In the genomic region with DNA sequence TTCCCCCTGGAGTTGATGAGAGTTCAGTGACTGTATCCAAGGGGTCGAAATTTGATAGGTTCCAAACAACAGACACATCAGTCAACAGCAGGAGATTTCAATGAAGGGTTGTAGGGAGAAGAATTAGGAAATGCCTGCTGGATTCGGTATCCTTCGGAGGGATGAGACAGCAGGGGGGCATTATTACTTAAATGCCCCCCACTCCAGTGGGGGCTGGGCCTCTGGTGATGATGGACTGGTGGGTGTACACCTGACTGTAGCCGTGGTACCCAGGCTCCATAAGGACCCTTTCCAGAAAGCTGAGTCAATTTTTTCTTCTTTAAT, we compare ENCODE assay signal across 9 cellular contexts. TPM values are rescaled to one million over a fixed set of nuclear protein-coding genes. Genes with fewer than 3 reads are reported as not detected.
DNase-seq lines count a peak whose midpoint lies in the region; ATAC-seq and TF ChIP-seq lines count a peak whose summit lies in the region.
"Had no signal": no experiment of that assay in that cellular context is flagged by ENCODE, and none has a peak within 500 bp of the region (broad histone marks: within the 10 kb centered on the region; RNA-seq: fewer than 3 reads in every experiment).

No MANE protein-coding gene starts in this region.

- peaks cover 59% of the 10 kb centered on the region for H3K4me1 ChIP-seq in psoas muscle

- H3K4me3 ChIP-seq in psoas muscle: no peak overlapping the region
- H3K4me3 ChIP-seq: pancreas had no signal

- peak in 2 of 4 donors; percentile 9 to 12 for ATAC-seq in psoas muscle
- ATAC-seq: pancreas had no signal

- WGBS in psoas muscle, 3 donors: 26 to 46% (median 31%) methylated on average over 4 of the region's 4 CpGs

- H3K36me3 ChIP-seq in psoas muscle (ENCODE audit: insufficient read depth in 1 of 2, low read depth in 1 of 2): peaks cover 0 to 13% of the 10 kb centered on the region in 2 donors
- H3K36me3 ChIP-seq: pancreas had no signal

- intact Hi-C loops in psoas muscle (cut with DNase I): loop anchor here in 1 of 2 donors (10.0 kb wide), 1 partner anchor 1380 kb away; the partner anchor contains the start of gene PCIF1

- H3K9me3 ChIP-seq in psoas muscle: no peaks in the 10 kb centered on the region
- H3K9me3 ChIP-seq: pancreas had no signal

- DNase-seq in ELR (ENCODE audit: low read depth) (peak; percentile 52), NCI-H748 treated with DMSO at 0.1 percent for 48 hours (lab: John Stamatoyannopoulos, UW) (peak; percentile 29), fibroblast of gingiva (ENCODE audit: low read depth) (peak; percentile 86), psoas muscle (peak in 1 of 2 donors; percentile 40), HT-29 (ENCODE audit: low spot score) (no peak), GDM1 (lab: John Stamatoyannopoulos, UW) (no peak), erythroblast (lab: John Stamatoyannopoulos, UW) (no peak), D341Med (ENCODE audit: low spot score) (no peak)

- TF ChIP-seq CTCF in psoas muscle (IDR thresholded peaks at IDR 0.05): no peak

- H3K27me3 ChIP-seq in psoas muscle (ENCODE audit: insufficient read depth in 3 of 3, low read length in 2 of 3): no peaks in the 10 kb centered on the region
- H3K27me3 ChIP-seq: pancreas had no signal

- no peak for TF ChIP-seq POLR2A in erythroblast (IDR thresholded peaks at IDR 0.05; ENCODE audit: low read length)

- H3K27ac ChIP-seq in psoas muscle: peak overlapping the region; percentile 96

RNA-seq across cellular contexts. Expression of gene ZMYND8, which starts 41.2 kb away (rescaled TPM):
- total RNA-seq in psoas muscle: 10 to 100 TPM; 17.7 to 42.9 (median 22.4) TPM
- polyA plus RNA-seq in psoas muscle: 1 to 10 TPM; 4.7 to 9.5 (median 8.2) TPM
- total RNA-seq in HT-29 (2014; rRNA removed; shearing (Covaris generic)): 30.9 and 35.6 TPM in 2 replicates

Comparison
In these comparisons a context has a peak if more than half of its experiments do, and no peak if none do; other contexts are left out.
1. DNase-seq: peak in ELR (single experiment), NCI-H748 treated with DMSO at 0.1 percent for 48 hours (single experiment) and fibroblast of gingiva (single experiment); none in HT-29 (single experiment), GDM1 (single experiment), erythroblast (0 of 2) and D341Med (single experiment).